8 cellular contexts compared by ENCODE assay signal in the genomic region with DNA sequence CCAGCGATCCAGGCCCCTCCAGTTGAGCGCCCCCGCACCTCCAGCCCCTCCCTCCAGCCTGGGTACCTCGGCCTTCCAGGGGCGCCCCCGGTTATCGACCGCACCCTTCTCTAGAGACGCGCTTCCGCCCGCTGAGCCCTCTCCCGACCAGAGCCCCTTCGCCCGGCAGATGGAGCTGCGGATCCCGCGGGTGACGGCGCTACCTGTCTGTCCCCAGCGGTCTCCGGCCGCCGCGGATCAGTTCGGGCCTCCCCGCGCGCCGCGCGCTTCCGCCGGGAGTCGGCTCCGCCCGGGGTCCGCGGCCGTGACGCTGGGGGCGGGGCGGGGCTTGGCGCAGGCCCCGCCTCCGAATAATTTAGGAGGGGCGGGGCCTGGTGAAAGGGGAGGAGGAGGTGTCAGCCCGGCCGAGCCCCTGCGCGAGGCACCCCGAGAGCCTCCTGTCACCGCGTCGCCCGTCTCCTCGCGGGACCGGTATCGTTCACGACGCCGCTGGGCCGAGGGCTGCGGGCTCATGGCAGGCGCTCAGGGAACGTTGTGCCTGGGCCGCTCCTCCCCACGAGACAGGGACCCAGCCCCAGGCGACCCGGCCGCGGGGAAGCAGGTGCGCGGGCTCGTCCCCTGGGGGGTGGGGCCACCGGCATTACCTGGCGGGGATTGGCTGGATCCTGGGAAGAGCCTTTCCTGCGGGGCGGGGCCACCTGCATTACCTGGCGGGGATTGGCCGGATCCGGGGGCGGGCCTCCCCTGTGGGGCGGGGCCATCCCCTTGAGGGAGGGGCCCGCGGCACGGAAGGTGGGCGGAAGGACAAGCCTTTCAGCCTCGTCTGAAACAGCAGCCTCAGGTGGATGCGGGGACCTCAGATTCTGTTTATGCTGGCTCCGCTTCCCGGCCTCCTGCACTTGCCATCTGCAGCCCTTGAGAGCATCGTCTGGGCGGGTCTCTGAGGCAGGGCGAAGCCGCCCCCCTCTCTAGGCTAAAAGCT. TPM values are rescaled to one million over a fixed set of nuclear protein-coding genes. Genes with fewer than 3 reads are reported as not detected.
DNase-seq lines count a peak whose midpoint lies in the region; ATAC-seq and TF ChIP-seq lines count a peak whose summit lies in the region.

A gene with protein sequence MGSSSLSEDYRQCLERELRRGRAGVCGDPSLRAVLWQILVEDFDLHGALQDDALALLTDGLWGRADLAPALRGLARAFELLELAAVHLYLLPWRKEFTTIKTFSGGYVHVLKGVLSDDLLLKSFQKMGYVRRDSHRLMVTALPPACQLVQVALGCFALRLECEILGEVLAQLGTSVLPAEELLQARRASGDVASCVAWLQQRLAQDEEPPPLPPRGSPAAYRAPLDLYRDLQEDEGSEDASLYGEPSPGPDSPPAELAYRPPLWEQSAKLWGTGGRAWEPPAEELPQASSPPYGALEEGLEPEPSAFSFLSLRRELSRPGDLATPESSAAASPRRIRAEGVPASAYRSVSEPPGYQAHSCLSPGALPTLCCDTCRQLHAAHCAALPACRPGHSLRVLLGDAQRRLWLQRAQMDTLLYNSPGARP (minus strand): TSS at position 281 of the 982 bp plus-strand sequence. CDS start 473 bp downstream, outside the sequence.

- peak; percentile 95 for DNase-seq in AG08396 (ENCODE audit: low spot score)
- DNase-seq in NCI-H2227 (lab: John Stamatoyannopoulos, UW; ENCODE audit: unreplicated experiment), result peak; percentile 96
- peak; percentile 99 for DNase-seq in WTC11 (ENCODE audit: low spot score)
- DNase-seq in caudate nucleus (lab: John Stamatoyannopoulos, UW), result peak in 60 of 61 donors; percentile 16 to 97 (median 85)
- peak; percentile 84 for DNase-seq in iris pigment epithelial cell (ENCODE audit: low read depth)
- peak; percentile 96 for DNase-seq in stimulated activated CD4-positive, alpha-beta T cell treated with anti-CD3 and anti-CD28 coated beads, Interleukin-12 subunit alpha, Interleukin-12 subunit beta, amount 100 ng/mL, for 4 hours

- H3K27ac ChIP-seq in caudate nucleus (ENCODE audit: low read depth, low read length), result peak within 1 kb of the TSS; percentile 92

- H3K27me3 Mint-ChIP-seq in WTC11 (ENCODE audit: low read depth), result peaks cover 34% of the 10 kb centered on the region

- H3K4me3 Mint-ChIP-seq in WTC11, result peak within 1 kb of the TSS; percentile 64

- POLR2A ChIA-PET in WTC11 (lab: Charles Lee), result interaction anchor here (2.6 kb wide), 1 partner anchor 10 kb away, joined by 18 read pairs; no protein-coding TSS in a partner anchor

- ATAC-seq in GM18870 (IDR thresholded peaks at IDR 0.05; ENCODE audit: unreplicated experiment) (peak; percentile 64), HG03103 (IDR thresholded peaks at IDR 0.05; ENCODE audit: low read depth, unreplicated experiment) (peak; percentile 56), WTC11 (peak; percentile 76)

- CTCF ChIA-PET in WTC11 (lab: Charles Lee), result interaction anchor here (0.5 to 3.6 kb wide), 7 partner anchors 9 to 1142 kb away, joined by 3 to 36 read pairs (median 4); a partner anchor contains a TSS

- H3K9me3 Mint-ChIP-seq in WTC11, result no peaks in the 10 kb centered on the region

- no peak within 1 kb of the TSS for H3K27ac Mint-ChIP-seq in WTC11

- TF ChIP-seq CTCF in WTC11 (IDR thresholded peaks at IDR 0.05), result no peak

- peaks cover 16% of the 10 kb centered on the region for H3K4me1 Mint-ChIP-seq in WTC11

- H3K36me3 Mint-ChIP-seq in WTC11, result peaks cover 3% of the 10 kb centered on the region; the same call in 1 of the 2 replicates

TF ChIP-seq in WTC11, 78 proteins besides CTCF, POLR2A, EP300 and RAD21 (continues in another document):
- no peak for TF ChIP-seq ZNF138 (CRISPR knock-in tag; conservative IDR thresholded peaks at IDR 0.05)
- TF ChIP-seq, protein P1, sequence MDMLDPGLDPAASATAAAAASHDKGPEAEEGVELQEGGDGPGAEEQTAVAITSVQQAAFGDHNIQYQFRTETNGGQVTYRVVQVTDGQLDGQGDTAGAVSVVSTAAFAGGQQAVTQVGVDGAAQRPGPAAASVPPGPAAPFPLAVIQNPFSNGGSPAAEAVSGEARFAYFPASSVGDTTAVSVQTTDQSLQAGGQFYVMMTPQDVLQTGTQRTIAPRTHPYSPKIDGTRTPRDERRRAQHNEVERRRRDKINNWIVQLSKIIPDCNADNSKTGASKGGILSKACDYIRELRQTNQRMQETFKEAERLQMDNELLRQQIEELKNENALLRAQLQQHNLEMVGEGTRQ (CRISPR knock-in tag; IDR thresholded peaks at IDR 0.05), result no peak
- TF ChIP-seq SP1 (CRISPR knock-in tag; conservative IDR thresholded peaks at IDR 0.05), result peak; percentile 92
- no peak for TF ChIP-seq FOXJ3 (CRISPR knock-in tag; IDR thresholded peaks at IDR 0.05; ENCODE audit: borderline replicate concordance)
- no peak for TF ChIP-seq ZNF423 (CRISPR knock-in tag; IDR thresholded peaks at IDR 0.05)
- TF ChIP-seq, protein P2, sequence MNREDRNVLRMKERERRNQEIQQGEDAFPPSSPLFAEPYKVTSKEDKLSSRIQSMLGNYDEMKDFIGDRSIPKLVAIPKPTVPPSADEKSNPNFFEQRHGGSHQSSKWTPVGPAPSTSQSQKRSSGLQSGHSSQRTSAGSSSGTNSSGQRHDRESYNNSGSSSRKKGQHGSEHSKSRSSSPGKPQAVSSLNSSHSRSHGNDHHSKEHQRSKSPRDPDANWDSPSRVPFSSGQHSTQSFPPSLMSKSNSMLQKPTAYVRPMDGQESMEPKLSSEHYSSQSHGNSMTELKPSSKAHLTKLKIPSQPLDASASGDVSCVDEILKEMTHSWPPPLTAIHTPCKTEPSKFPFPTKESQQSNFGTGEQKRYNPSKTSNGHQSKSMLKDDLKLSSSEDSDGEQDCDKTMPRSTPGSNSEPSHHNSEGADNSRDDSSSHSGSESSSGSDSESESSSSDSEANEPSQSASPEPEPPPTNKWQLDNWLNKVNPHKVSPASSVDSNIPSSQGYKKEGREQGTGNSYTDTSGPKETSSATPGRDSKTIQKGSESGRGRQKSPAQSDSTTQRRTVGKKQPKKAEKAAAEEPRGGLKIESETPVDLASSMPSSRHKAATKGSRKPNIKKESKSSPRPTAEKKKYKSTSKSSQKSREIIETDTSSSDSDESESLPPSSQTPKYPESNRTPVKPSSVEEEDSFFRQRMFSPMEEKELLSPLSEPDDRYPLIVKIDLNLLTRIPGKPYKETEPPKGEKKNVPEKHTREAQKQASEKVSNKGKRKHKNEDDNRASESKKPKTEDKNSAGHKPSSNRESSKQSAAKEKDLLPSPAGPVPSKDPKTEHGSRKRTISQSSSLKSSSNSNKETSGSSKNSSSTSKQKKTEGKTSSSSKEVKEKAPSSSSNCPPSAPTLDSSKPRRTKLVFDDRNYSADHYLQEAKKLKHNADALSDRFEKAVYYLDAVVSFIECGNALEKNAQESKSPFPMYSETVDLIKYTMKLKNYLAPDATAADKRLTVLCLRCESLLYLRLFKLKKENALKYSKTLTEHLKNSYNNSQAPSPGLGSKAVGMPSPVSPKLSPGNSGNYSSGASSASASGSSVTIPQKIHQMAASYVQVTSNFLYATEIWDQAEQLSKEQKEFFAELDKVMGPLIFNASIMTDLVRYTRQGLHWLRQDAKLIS (CRISPR knock-in tag; IDR thresholded peaks at IDR 0.05; ENCODE audit: borderline replicate concordance), result no peak
- TF ChIP-seq ZNF232 (CRISPR knock-in tag; IDR thresholded peaks at IDR 0.05), result 0 out of 2 replicates have a peak, but pooled peaks have one; percentile 13
- no peak for TF ChIP-seq HMGA2 (CRISPR knock-in tag; IDR thresholded peaks at IDR 0.05)
- TF ChIP-seq, protein P3, sequence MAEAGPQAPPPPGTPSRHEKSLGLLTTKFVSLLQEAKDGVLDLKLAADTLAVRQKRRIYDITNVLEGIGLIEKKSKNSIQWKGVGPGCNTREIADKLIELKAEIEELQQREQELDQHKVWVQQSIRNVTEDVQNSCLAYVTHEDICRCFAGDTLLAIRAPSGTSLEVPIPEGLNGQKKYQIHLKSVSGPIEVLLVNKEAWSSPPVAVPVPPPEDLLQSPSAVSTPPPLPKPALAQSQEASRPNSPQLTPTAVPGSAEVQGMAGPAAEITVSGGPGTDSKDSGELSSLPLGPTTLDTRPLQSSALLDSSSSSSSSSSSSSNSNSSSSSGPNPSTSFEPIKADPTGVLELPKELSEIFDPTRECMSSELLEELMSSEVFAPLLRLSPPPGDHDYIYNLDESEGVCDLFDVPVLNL (CRISPR knock-in tag; IDR thresholded peaks at IDR 0.05; ENCODE audit: borderline replicate concordance, low read depth), result no peak
- TF ChIP-seq, protein P4, sequence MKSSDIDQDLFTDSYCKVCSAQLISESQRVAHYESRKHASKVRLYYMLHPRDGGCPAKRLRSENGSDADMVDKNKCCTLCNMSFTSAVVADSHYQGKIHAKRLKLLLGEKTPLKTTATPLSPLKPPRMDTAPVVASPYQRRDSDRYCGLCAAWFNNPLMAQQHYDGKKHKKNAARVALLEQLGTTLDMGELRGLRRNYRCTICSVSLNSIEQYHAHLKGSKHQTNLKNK (CRISPR knock-in tag; IDR thresholded peaks at IDR 0.05), result no peak
- no peak for TF ChIP-seq ZNF263 (CRISPR knock-in tag; IDR thresholded peaks at IDR 0.05; ENCODE audit: low read depth)

RNA-seq across cellular contexts. Expression of the gene that starts here (rescaled TPM):
- 12.1 to 15.7 TPM (median 14.1 TPM) in 3 replicates for total RNA-seq in WTC11 (2021)

Comparison
In these comparisons a context has a peak if more than half of its experiments do, and no peak if none do; other contexts are left out.
1. Peak in every context shown above with its lines: DNase-seq, ATAC-seq and H3K27ac ChIP-seq.